ENCODE assay signal across 10 cellular contexts in the genomic region with DNA sequence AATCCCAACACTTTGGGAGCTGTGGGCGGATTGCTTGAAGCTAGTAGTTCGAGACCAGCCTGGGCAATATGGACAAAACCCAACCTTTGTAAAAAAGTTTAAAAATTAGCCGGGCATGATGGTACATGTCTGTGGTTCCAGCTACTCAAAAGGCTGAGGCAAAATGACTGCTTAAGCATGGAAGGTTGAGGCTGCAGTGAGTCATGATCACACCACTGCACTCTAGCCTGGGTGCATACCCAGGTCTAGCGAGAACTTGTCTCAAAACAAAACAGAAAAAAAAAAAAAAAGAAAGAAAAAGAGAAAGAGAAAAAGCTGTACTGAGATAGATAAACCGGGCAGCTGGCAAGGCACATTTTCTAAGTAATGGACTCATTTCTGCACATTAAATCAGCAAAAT. TPM values are rescaled to one million over a fixed set of nuclear protein-coding genes. Genes with fewer than 3 reads are reported as not detected.
DNase-seq lines count a peak whose midpoint lies in the region; ATAC-seq, FAIRE-seq and TF ChIP-seq lines count a peak whose summit lies in the region.
"Had no signal": no experiment of that assay in that cellular context is flagged by ENCODE, and none has a peak within 500 bp of the region (broad histone marks: within the 10 kb centered on the region; RNA-seq: fewer than 3 reads in every experiment).

No MANE protein-coding gene starts in this region.

- H3K9ac ChIP-seq in OCI-LY1 (ENCODE audit: low read length), result no peak overlapping the region
- peak overlapping the region; percentile 42 for H3K9ac ChIP-seq in astrocyte (ENCODE audit: low read length)
- H3K9ac ChIP-seq: KMS-11 had no signal

- H3K4me3 ChIP-seq in OCI-LY1 (ENCODE audit: low read depth, low read length, poor library complexity, severe bottlenecking) (no peak overlapping the region), astrocyte (ENCODE audit: insufficient read depth, low read depth, low read length) (no peak overlapping the region), psoas muscle (peak overlapping the region; percentile 63), ovary (no peak overlapping the region)

- H3K27ac Mint-ChIP-seq in HFFc6 (peak overlapping the region; percentile 88), astrocyte (ENCODE audit: unreplicated experiment) (peak overlapping the region; percentile 79)

- H2AFZ ChIP-seq in OCI-LY1 (ENCODE audit: low read length) (no peak overlapping the region), astrocyte (ENCODE audit: low read depth, low read length) (no peak overlapping the region)

- H3K9me2 ChIP-seq in OCI-LY1 (ENCODE audit: low read depth, low read length), result no peaks in the 10 kb centered on the region

- TF ChIP-seq EP300 in ovary (IDR thresholded peaks at IDR 0.05), result no peak

- H3K36me3 Mint-ChIP-seq in HFFc6 (ENCODE audit: low read depth) (peaks cover 21% of the 10 kb centered on the region), astrocyte (ENCODE audit: low read depth, unreplicated experiment) (peaks cover 2% of the 10 kb centered on the region)

- TF ChIP-seq CTCF in HFFc6 (IDR thresholded peaks at IDR 0.05) (no peak), OCI-LY1 (IDR thresholded peaks at IDR 0.05; ENCODE audit: low read length) (no peak), astrocyte (IDR thresholded peaks at IDR 0.05; ENCODE audit: insufficient read depth, low read depth, low read length) (no peak), psoas muscle (IDR thresholded peaks at IDR 0.05) (no peak), ovary (IDR thresholded peaks at IDR 0.05) (no peak)

- no peak for FAIRE-seq in astrocyte (lab: Jason Lieb, UNC)
- FAIRE-seq in frontal cortex (lab: Jason Lieb, UNC), result no peak

- 0 out of 2 replicates have a peak, but pooled peaks cover 5% of the 10 kb centered on the region for H3F3A ChIP-seq in OCI-LY1 (ENCODE audit: insufficient read depth, low read length)

- H4K20me1 ChIP-seq in OCI-LY1 (ENCODE audit: insufficient read depth, low read length), result 0 out of 2 replicates have a peak, but pooled peaks cover 6% of the 10 kb centered on the region
- H4K20me1 ChIP-seq in astrocyte (ENCODE audit: insufficient read depth, low read length), result peaks cover 49% of the 10 kb centered on the region

- H3K4me3 Mint-ChIP-seq in HFFc6 (peak overlapping the region; percentile 65), astrocyte (ENCODE audit: unreplicated experiment) (no peak overlapping the region)
- H3K4me3 Mint-ChIP-seq: neural crest cell had no signal

- whole genome bisulfite sequencing in psoas muscle, 3 donors, result 86 to 94% (median 87%) methylated on average over 5 of the region's 5 CpGs
- WGBS in ovary, 3 donors, result 85 to 88% (median 86%) methylated on average over 5 of the region's 5 CpGs

- H3K9me3 Mint-ChIP-seq in HFFc6, result no peaks in the 10 kb centered on the region
- H3K9me3 Mint-ChIP-seq in astrocyte (ENCODE audit: unreplicated experiment), result no peaks in the 10 kb centered on the region
- H3K9me3 Mint-ChIP-seq: neural crest cell had no signal

- no peak for TF ChIP-seq POLR2A in ovary (IDR thresholded peaks at IDR 0.05)

- H3K27me3 Mint-ChIP-seq in HFFc6 (ENCODE audit: insufficient read depth) (no peaks in the 10 kb centered on the region; the same call in 1 of the 2 replicates), astrocyte (ENCODE audit: low read depth, unreplicated experiment) (no peaks in the 10 kb centered on the region)

- ATAC-seq in GM18498 (IDR thresholded peaks at IDR 0.05; ENCODE audit: unreplicated experiment), result peak; percentile 83
- ATAC-seq in psoas muscle, result peak; percentile 50 to 75 (median 66)

- H3K79me2 ChIP-seq in OCI-LY1 (ENCODE audit: insufficient read depth, low read length) (peaks cover 98% of the 10 kb centered on the region), astrocyte (ENCODE audit: insufficient read depth, low read length) (peaks cover 100% of the 10 kb centered on the region)

- H3K4me2 ChIP-seq in OCI-LY1 (ENCODE audit: low read length) (no peak overlapping the region), astrocyte (ENCODE audit: low read length) (peak overlapping the region; percentile 47)
- H3K4me2 ChIP-seq: KMS-11 had no signal

- DNase-seq in HFFc6, result peak; percentile 50
- DNase-seq in astrocyte (ENCODE audit: low read depth), result peak; percentile 80
- DNase-seq in psoas muscle, result no peak
- DNase-seq in frontal cortex (ENCODE audit: low spot score in 2 of 2), result no peak
- no peak for DNase-seq in ovary
- no peak for DNase-seq in UCSD-AML1 (lab: John Stamatoyannopoulos, UW; ENCODE audit: unreplicated experiment)

- H3K27me3 ChIP-seq in OCI-LY1 (ENCODE audit: insufficient read depth, low read length) (no peaks in the 10 kb centered on the region), astrocyte (ENCODE audit: insufficient read depth, low read length) (no peaks in the 10 kb centered on the region), psoas muscle (ENCODE audit: insufficient read depth in 3 of 3, low read length in 2 of 3) (no peaks in the 10 kb centered on the region), ovary (no peaks in the 10 kb centered on the region)

- H3K4me1 ChIP-seq in OCI-LY1 (ENCODE audit: insufficient read depth, low read length, severe bottlenecking) (peaks cover 29% of the 10 kb centered on the region), astrocyte (ENCODE audit: insufficient read depth, low read length) (peaks cover 22% of the 10 kb centered on the region), psoas muscle (peaks cover 65% of the 10 kb centered on the region), ovary (ENCODE audit: insufficient read depth) (peaks cover 7% of the 10 kb centered on the region)

- intact Hi-C loops in psoas muscle (cut with DNase I) (no loop called here), ovary (cut with DNase I) (no loop called here)

- H3K27ac ChIP-seq in OCI-LY1 (ENCODE audit: low read depth, low read length, poor library complexity, severe bottlenecking) (peak overlapping the region; percentile 1), astrocyte (ENCODE audit: low read depth, low read length) (peak overlapping the region; percentile 75), psoas muscle (peak overlapping the region; percentile 79), ovary (no peak overlapping the region)
- H3K27ac ChIP-seq: KMS-11 had no signal

- H3K4me1 Mint-ChIP-seq in HFFc6 (ENCODE audit: low read depth) (peaks cover 68% of the 10 kb centered on the region), astrocyte (ENCODE audit: low read depth, unreplicated experiment) (peaks cover 43% of the 10 kb centered on the region)

- H3K9me3 ChIP-seq in OCI-LY1 (ENCODE audit: low read length) (no peaks in the 10 kb centered on the region), astrocyte (ENCODE audit: insufficient read depth, low read depth, low read length) (no peaks in the 10 kb centered on the region), psoas muscle (no peaks in the 10 kb centered on the region), ovary (no peaks in the 10 kb centered on the region)

- H3K36me3 ChIP-seq in OCI-LY1 (ENCODE audit: insufficient read depth, low read length), result peaks cover 70% of the 10 kb centered on the region
- H3K36me3 ChIP-seq in astrocyte (ENCODE audit: insufficient read depth, low read length), result peaks cover 5% of the 10 kb centered on the region
- H3K36me3 ChIP-seq in psoas muscle (ENCODE audit: insufficient read depth in 1 of 2, low read depth in 1 of 2), result peaks cover 0 to 24% of the 10 kb centered on the region in 2 donors
- no peaks in the 10 kb centered on the region for H3K36me3 ChIP-seq in ovary

RNA-seq across cellular contexts. Expression of gene ARPP19, which starts 10.6 kb away (rescaled TPM):
- total RNA-seq in HFFc6 (2021; fragmentation: NEBNext Ultra II Directional; extraction: Animal tissue kit (Norgen Biotek cat#: 25700)), result 100 to 1,000 TPM; 116 to 142 (median 126) TPM
- 182 and 198 TPM in 2 replicates for total RNA-seq in astrocyte
- 100 to 1,000 TPM; 161 to 372 (median 274) TPM for total RNA-seq in psoas muscle
- polyA plus RNA-seq in psoas muscle, result 100 to 1,000 TPM; 134 to 374 (median 256) TPM
- total RNA-seq in frontal cortex, result 195 TPM
- total RNA-seq in ovary, result 100 to 1,000 TPM in 5 of 7 donors, 10 to 100 TPM in 2; 71.3 to 158 (median 125) TPM
- 10 to 100 TPM; 37.9 to 85.7 TPM for polyA plus RNA-seq in ovary

RNA-seq across cellular contexts. Expression of gene MYO5A, which starts 29.5 kb away (rescaled TPM):
- 10 to 100 TPM; 47.4 to 59.4 (median 54.0) TPM for total RNA-seq in HFFc6 (2021; fragmentation: NEBNext Ultra II Directional; extraction: Animal tissue kit (Norgen Biotek cat#: 25700))
- total RNA-seq in astrocyte (47.6 and 47.7 TPM in 2 replicates), psoas muscle (1 to 10 TPM; 5.0 to 9.9 (median 7.8) TPM), frontal cortex (125 TPM), ovary (10 to 100 TPM; 10.6 to 26.5 (median 15.9) TPM)
- polyA plus RNA-seq in psoas muscle (1 to 10 TPM; 3.6 to 7.7 (median 4.4) TPM), ovary (1 to 10 TPM; 3.8 to 9.5 TPM)

Comparison
In these comparisons a context has a peak if more than half of its experiments do, and no peak if none do; other contexts are left out.
1. DNase-seq: peak in HFFc6 (single experiment) and astrocyte (single experiment); none in psoas muscle (0 of 2), frontal cortex (0 of 2), ovary (0 of 5) and UCSD-AML1 (single experiment).
2. H3K27ac ChIP-seq: peak in OCI-LY1 (single experiment), astrocyte (single experiment) and psoas muscle (single experiment); none in ovary (0 of 2).